12 cellular contexts compared by ENCODE assay signal in the genomic region with DNA sequence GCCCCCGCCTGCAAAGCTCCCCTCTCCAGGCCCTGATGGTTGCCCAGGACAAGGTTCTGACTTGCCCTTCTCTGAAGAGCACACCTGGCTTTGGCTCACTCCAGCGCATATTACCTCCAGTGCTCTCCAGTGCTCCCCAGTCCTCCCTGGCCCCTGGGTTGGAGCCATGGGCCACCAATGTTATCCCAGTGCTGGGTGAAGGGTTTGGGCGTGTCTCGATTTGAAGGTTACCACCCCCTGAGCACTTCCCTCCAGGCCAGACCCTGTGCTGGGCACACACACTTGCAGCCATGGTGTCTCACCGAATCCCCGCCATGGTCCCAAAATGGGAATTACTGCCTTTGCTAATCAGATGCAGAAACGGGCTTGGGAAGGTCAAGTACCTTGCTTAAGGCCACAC. TPM values are rescaled to one million over a fixed set of nuclear protein-coding genes. Genes with fewer than 3 reads are reported as not detected.
DNase-seq lines count a peak whose midpoint lies in the region; ATAC-seq and TF ChIP-seq lines count a peak whose summit lies in the region.
"Had no signal": no experiment of that assay in that cellular context is flagged by ENCODE, and none has a peak within 500 bp of the region (broad histone marks: within the 10 kb centered on the region; RNA-seq: fewer than 3 reads in every experiment).

No MANE protein-coding gene starts in this region.

- H3K79me2 ChIP-seq in PC-3 (ENCODE audit: low read length), result no peaks in the 10 kb centered on the region

- H3K9me3 ChIP-seq in PC-3 (ENCODE audit: low read length), result no peaks in the 10 kb centered on the region
- no peaks in the 10 kb centered on the region for H3K9me3 ChIP-seq in right cardiac atrium (ENCODE audit: control insufficient read depth, low read length)
- H3K9me3 ChIP-seq in thoracic aorta, result no peaks in the 10 kb centered on the region
- H3K9me3 ChIP-seq in CD8-positive, alpha-beta memory T cell (ENCODE audit: low read length), result no peaks in the 10 kb centered on the region
- H3K9me3 ChIP-seq: Caco-2 had no signal

- 0 out of 2 replicates have a peak overlapping the region, but pooled peaks have one; percentile 0 for H3K9ac ChIP-seq in PC-3 (ENCODE audit: low read length)

- DNase-seq in Right ventricle myocardium inferior (ENCODE audit: missing footprints), result no peak
- no peak for DNase-seq in left cardiac atrium
- no peak for DNase-seq in PC-3
- no peak for DNase-seq in right cardiac atrium
- DNase-seq in thoracic aorta (ENCODE audit: low spot score), result no peak
- no peak for DNase-seq in GM13977 (ENCODE audit: low spot score)
- no peak for DNase-seq in CD8-positive, alpha-beta memory T cell
- DNase-seq: NCI-H510A had no signal

- no peak overlapping the region for H3K4me2 ChIP-seq in PC-3 (ENCODE audit: low read length)

- H3K36me3 ChIP-seq in PC-3 (ENCODE audit: low read depth, low read length) (peaks cover 11% of the 10 kb centered on the region), thoracic aorta (peaks cover 4% of the 10 kb centered on the region)
- peaks cover 9% of the 10 kb centered on the region for H3K36me3 ChIP-seq in CD8-positive, alpha-beta memory T cell (ENCODE audit: insufficient read depth, low read length)

- no peaks in the 10 kb centered on the region for H3F3A ChIP-seq in PC-3 (ENCODE audit: low read length, unreplicated experiment)

- H3K27me3 ChIP-seq in PC-3 (ENCODE audit: low read length), result no peaks in the 10 kb centered on the region
- H3K27me3 ChIP-seq in right cardiac atrium (ENCODE audit: control insufficient read depth, insufficient read depth), result no peaks in the 10 kb centered on the region
- no peaks in the 10 kb centered on the region for H3K27me3 ChIP-seq in thoracic aorta (replicated peaks; ENCODE audit: insufficient read depth)
- H3K27me3 ChIP-seq in CD8-positive, alpha-beta memory T cell (ENCODE audit: insufficient read depth, low read length, poor library complexity, severe bottlenecking), result no peaks in the 10 kb centered on the region

- no peak for TF ChIP-seq CTCF in PC-3 (conservative IDR thresholded peaks at IDR 0.05; ENCODE audit: low read depth, low read length)
- no peak for TF ChIP-seq CTCF in thoracic aorta (IDR thresholded peaks at IDR 0.05)
- no peak for TF ChIP-seq CTCF in GM13977 (IDR thresholded peaks at IDR 0.05; ENCODE audit: extremely low read depth, insufficient read depth, missing control alignments)

- H3K4me3 Mint-ChIP-seq in CD8-positive, alpha-beta memory T cell, result no peak overlapping the region
- H3K4me3 Mint-ChIP-seq: CD14-positive monocyte had no signal

- H3K27ac ChIP-seq in PC-3 (ENCODE audit: low read length) (peak overlapping the region; percentile 2), right cardiac atrium (ENCODE audit: low read length) (no peak overlapping the region), thoracic aorta (peak overlapping the region; percentile 20 to 73)
- H3K27ac ChIP-seq in CD8-positive, alpha-beta memory T cell (ENCODE audit: low read depth, low read length), result no peak overlapping the region

- CTCF ChIA-PET in PC-3 (lab: Charles Lee), result interaction anchor here (0.6 kb wide), 1 partner anchor 29 kb away, joined by 3 read pairs; no protein-coding TSS in a partner anchor
- CTCF ChIA-PET in CD8-positive, alpha-beta memory T cell (lab: Charles Lee), result interaction anchor here (1.2 to 3.8 kb wide), 4 partner anchors 10 to 232 kb away, joined by 3 to 19 read pairs (median 3); a partner anchor contains a TSS

- peak; percentile 15 for ATAC-seq in Right ventricle myocardium inferior
- no peak for ATAC-seq in left cardiac atrium
- ATAC-seq in PC-3, result no peak; the same call in 1 of the 2 replicates
- peak; percentile 7 to 17 for ATAC-seq in right cardiac atrium
- ATAC-seq in thoracic aorta (ENCODE audit: insufficient number of reproducible peaks, low FRiP score, low read depth), result no peak
- no peak for ATAC-seq in GM18861 (IDR thresholded peaks at IDR 0.05; ENCODE audit: unreplicated experiment)

- H2AFZ ChIP-seq in PC-3 (ENCODE audit: low read length), result no peak overlapping the region

- H3K4me1 ChIP-seq in PC-3 (ENCODE audit: insufficient read depth, low read length) (peaks cover 14% of the 10 kb centered on the region), right cardiac atrium (ENCODE audit: control insufficient read depth, insufficient read depth, low read length) (no peaks in the 10 kb centered on the region), thoracic aorta (ENCODE audit: control insufficient read depth in 1 of 2, low read depth in 2 of 2) (peaks cover 15 to 31% of the 10 kb centered on the region in 2 donors)
- H3K4me1 ChIP-seq in CD8-positive, alpha-beta memory T cell (ENCODE audit: insufficient read depth, low read length), result no peaks in the 10 kb centered on the region

- H3K9me2 ChIP-seq in PC-3 (replicated peaks; ENCODE audit: low read length), result no peaks in the 10 kb centered on the region

- BruUV-seq in PC-3 (replicated peaks; lab: Mats Ljungman, UMichigan), result no TSS peak

- POLR2A ChIA-PET in PC-3 (lab: Charles Lee; ENCODE audit: unreplicated experiment), result no interaction called here
- POLR2A ChIA-PET in CD8-positive, alpha-beta memory T cell (lab: Charles Lee), result no interaction called here

- H3K36me3 Mint-ChIP-seq in CD8-positive, alpha-beta memory T cell, result peaks cover 0 to 12% (median 3%) of the 10 kb centered on the region in 3 donors
- H3K36me3 Mint-ChIP-seq: IgD-negative memory B cell had no signal

- intact Hi-C loops in Right ventricle myocardium inferior (cut with DNase I) (loop anchor here (5.0 kb wide), 1 partner anchor 101 kb away; no protein-coding TSS in a partner anchor), left cardiac atrium (cut with DNase I) (loop anchor here in 1 of 2 donors (5.0 to 10.0 kb wide), 2 partner anchors 98 to 231 kb away; no protein-coding TSS in a partner anchor), PC-3 (cut with micrococcal nuclease) (loop anchor here (5.0 kb wide), 3 partner anchors 101 to 161 kb away; a partner anchor contains a TSS), right cardiac atrium (cut with DNase I) (loop anchor here in 3 of 4 donors (10.0 kb wide), 3 partner anchors 88 to 228 kb away; a partner anchor contains a TSS)

- no peaks in the 10 kb centered on the region for H3K9me3 Mint-ChIP-seq in CD8-positive, alpha-beta memory T cell
- H3K9me3 Mint-ChIP-seq: IgD-negative memory B cell had no signal

- no peak overlapping the region for H3K4me3 ChIP-seq in PC-3 (ENCODE audit: low read length)
- no peak overlapping the region for H3K4me3 ChIP-seq in right cardiac atrium (ENCODE audit: low read length)
- no peak overlapping the region for H3K4me3 ChIP-seq in thoracic aorta
- H3K4me3 ChIP-seq in CD8-positive, alpha-beta memory T cell (ENCODE audit: low read length), result no peak overlapping the region

- H3K27ac Mint-ChIP-seq in CD8-positive, alpha-beta memory T cell, result no peak overlapping the region

- H3K27me3 Mint-ChIP-seq in CD8-positive, alpha-beta memory T cell, result no peaks in the 10 kb centered on the region
- H3K27me3 Mint-ChIP-seq: IgD-negative memory B cell had no signal

- 74% methylated on average over 7 of the region's 7 CpGs for WGBS in right cardiac atrium

- H4K20me1 ChIP-seq in PC-3 (ENCODE audit: low read length), result no peaks in the 10 kb centered on the region

- in situ Hi-C loops in GM13977 (cut with MboI; ENCODE audit: low pct_unique_long_range_greater_than_20kb, low sequenced_read_pairs, unreplicated experiment), result loop anchor here (25.0 kb wide), 1 partner anchor 216 kb away; a partner anchor contains a TSS

- H3K4me1 Mint-ChIP-seq in CD8-positive, alpha-beta memory T cell, result no peaks in the 10 kb centered on the region

RNA-seq across cellular contexts. Expression of a gene that starts 11.1 kb away (rescaled TPM):
- total RNA-seq in Right ventricle myocardium inferior (18.1 TPM), left cardiac atrium (10 to 100 TPM; 10.8 to 13.0 TPM), PC-3 (2014; rRNA removed) (66.8 and 71.6 TPM in 2 replicates), right cardiac atrium (10 to 100 TPM; 10.1 to 15.5 (median 14.2) TPM), thoracic aorta (10 to 100 TPM; 12.2 to 26.9 TPM)
- 11.6 TPM for polyA plus RNA-seq in right cardiac atrium
- total RNA-seq in CD8-positive, alpha-beta memory T cell, result 10 to 100 TPM; 21.1 to 22.5 TPM
- 27.4 TPM for polyA plus RNA-seq in CD8-positive, alpha-beta memory T cell

RNA-seq across cellular contexts. Expression of a gene that starts 11.3 kb away (rescaled TPM):
- total RNA-seq in Right ventricle myocardium inferior (38.5 TPM), left cardiac atrium (10 to 100 TPM; 32.4 to 39.4 TPM), PC-3 (2014; rRNA removed) (158 and 309 TPM in 2 replicates), right cardiac atrium (10 to 100 TPM; 27.5 to 36.1 (median 31.3) TPM), thoracic aorta (10 to 100 TPM; 27.3 to 84.2 TPM)
- 17.2 TPM for polyA plus RNA-seq in right cardiac atrium
- total RNA-seq in CD8-positive, alpha-beta memory T cell, result 100 to 1,000 TPM; 131 to 133 TPM
- polyA plus RNA-seq in CD8-positive, alpha-beta memory T cell, result 47.7 TPM

RNA-seq across cellular contexts. Expression of a gene that starts 24.7 kb away (rescaled TPM):
- total RNA-seq in Right ventricle myocardium inferior, result 120 TPM
- total RNA-seq in left cardiac atrium, result 10 to 100 TPM; 66.1 to 80.6 TPM
- 19.0 and 29.3 TPM in 2 replicates for total RNA-seq in PC-3 (2014; rRNA removed)
- total RNA-seq in right cardiac atrium, result 10 to 100 TPM; 73.8 to 96.1 (median 76.6) TPM
- 43.1 TPM for polyA plus RNA-seq in right cardiac atrium
- 10 to 100 TPM; 84.1 to 93.5 TPM for total RNA-seq in thoracic aorta
- 10 to 100 TPM; 21.3 to 24.1 TPM for total RNA-seq in CD8-positive, alpha-beta memory T cell
- polyA plus RNA-seq in CD8-positive, alpha-beta memory T cell, result 10.1 TPM

RNA-seq across cellular contexts. Expression of a gene that starts 47.1 kb away (rescaled TPM):
- not detected for total RNA-seq in Right ventricle myocardium inferior
- total RNA-seq in left cardiac atrium, result not detected
- not detected in 2 replicates for total RNA-seq in PC-3 (2014; rRNA removed)
- total RNA-seq in right cardiac atrium, result not detected
- 0.09 TPM for polyA plus RNA-seq in right cardiac atrium
- total RNA-seq in thoracic aorta, result not detected
- total RNA-seq in CD8-positive, alpha-beta memory T cell, result under 1 TPM; 0.16 to 0.33 TPM
- polyA plus RNA-seq in CD8-positive, alpha-beta memory T cell, result not detected
- polyA plus RNA-seq: IgD-negative memory B cell had no signal

Comparison
In these comparisons a context has a peak if more than half of its experiments do, and no peak if none do; other contexts are left out.
1. ATAC-seq: peak in Right ventricle myocardium inferior (single experiment) and right cardiac atrium (2 of 2); none in left cardiac atrium (0 of 2), PC-3 (single experiment), thoracic aorta (single experiment) and GM18861 (single experiment).
2. H3K27ac ChIP-seq: peak in PC-3 (single experiment) and thoracic aorta (2 of 2); none in right cardiac atrium (single experiment) and CD8-positive, alpha-beta memory T cell (single experiment).